Comparison of ENCODE assay signal across 1 cellular context in genomic region chrX:103330601-103331397, GRCh38.
TF ChIP-seq lines count a peak whose summit lies in the region.

No MANE protein-coding gene starts in this region.

TF ChIP-seq in H1, 55 proteins besides CTCF, POLR2A, EP300 and RAD21:
- TF ChIP-seq YY1 (IDR thresholded peaks at IDR 0.05; ENCODE audit: low read depth, low read length) (0 out of 2 replicates have a peak, but pooled peaks have one; percentile 8), PHF8 (conservative IDR thresholded peaks at IDR 0.05; ENCODE audit: low read depth, low read length) (0 out of 2 replicates have a peak, but pooled peaks have one; percentile 27), NANOG (IDR thresholded peaks at IDR 0.05; ENCODE audit: insufficient read depth, low read depth, low read length, poor library complexity, severe bottlenecking) (no peak)
